Comparison of ENCODE assay signal across 8 cellular contexts in genomic region chr12:110501722-110502448, GRCh38. TPM values are rescaled to one million over a fixed set of nuclear protein-coding genes. Genes with fewer than 3 reads are reported as not detected.
A peak's percentile ranks its signal among the peaks of the same experiment; 100 is the strongest.
DNase-seq lines count a peak whose midpoint lies in the region; ATAC-seq and TF ChIP-seq lines count a peak whose summit lies in the region.

TSS of gene RAD9B (plus strand) at chr12:110502331. CDS start at chr12:110502338, 7 bp downstream.
TSS of gene VPS29 (minus strand) at chr12:110502111. CDS start at chr12:110502051, 60 bp downstream.

- H3K4me2 ChIP-seq in mammary epithelial cell (ENCODE audit: insufficient read depth, low read depth, low read length) = peak within 1 kb of the TSS; percentile 80

- TSS peak; percentile 73 for BruUV-seq in mammary epithelial cell (replicated peaks; lab: Mats Ljungman, UMichigan)

- H3K27ac ChIP-seq in AG04450 (ENCODE audit: low read depth, low read length) (peak within 1 kb of the TSS; percentile 77), WERI-Rb-1 (peak within 1 kb of the TSS; percentile 81), mammary epithelial cell (ENCODE audit: insufficient read depth, low read depth, low read length) (peak within 1 kb of the TSS; percentile 96), iPS-20b (ENCODE audit: low read length) (no peak within 1 kb of the TSS), skin epidermis (peak within 1 kb of the TSS; percentile 77 to 99 (median 95))

- H3K9me3 ChIP-seq in AG04450 (ENCODE audit: control insufficient read depth, insufficient read depth, low read length) = no peaks in the 10 kb centered on the region; the same call in 1 of the 2 replicates
- peaks cover 4% of the 10 kb centered on the region for H3K9me3 ChIP-seq in WERI-Rb-1 (ENCODE audit: severe bottlenecking)
- no peaks in the 10 kb centered on the region for H3K9me3 ChIP-seq in mammary epithelial cell (replicated peaks; ENCODE audit: insufficient read depth, low read length)
- H3K9me3 ChIP-seq in iPS-20b (ENCODE audit: insufficient read depth, low read depth, low read length) = peaks cover 6% of the 10 kb centered on the region; the same call in 1 of the 2 replicates

- WGBS in mammary epithelial cell (ENCODE audit: low coverage, missing lambda C conversion rate) = 7% methylated on average over 40 of the region's 55 CpGs

- H3K4me3 ChIP-seq in AG04450 (ENCODE audit: low read depth, low read length) (peak within 1 kb of the TSS; percentile 92), WERI-Rb-1 (ENCODE audit: low read depth, low read length) (peak within 1 kb of the TSS; percentile 87), mammary epithelial cell (replicated peaks in 1 of 3; ENCODE audit: insufficient read depth in 1 of 3, low read depth in 2 of 3, low read length in 3 of 3) (peak within 1 kb of the TSS; percentile 84 to 94 (median 92)), iPS-20b (ENCODE audit: low read length) (peak within 1 kb of the TSS; percentile 92), skin epidermis (peak within 1 kb of the TSS; percentile 62 to 99 (median 97))

- POLR2A ChIA-PET in AG04450 (lab: Yijun Ruan, JAX) = interaction anchor here (0.5 to 1.7 kb wide), 4 partner anchors 18 to 303 kb away, joined by 3 to 9 read pairs (median 6); partner anchors contain the start of genes FAM216A and GPN3

- TF ChIP-seq CTCF in AG04450 (IDR thresholded peaks at IDR 0.05; ENCODE audit: low read depth, low read length) (no peak), WERI-Rb-1 (IDR thresholded peaks at IDR 0.05; ENCODE audit: low read depth, low read length) (no peak), mammary epithelial cell (conservative IDR thresholded peaks at IDR 0.05 in 1 of 2, IDR thresholded peaks at IDR 0.05 in 1 of 2; ENCODE audit: extremely low read depth in 1 of 2, insufficient read depth in 1 of 2, low read depth in 1 of 2, low read length in 2 of 2) (no peak)

- H3K27me3 ChIP-seq in AG04450 (ENCODE audit: control insufficient read depth, insufficient read depth, low read length) (no peaks in the 10 kb centered on the region), WERI-Rb-1 (ENCODE audit: insufficient read depth, low read depth, severe bottlenecking) (no peaks in the 10 kb centered on the region), mammary epithelial cell (ENCODE audit: insufficient read depth, low read length) (no peaks in the 10 kb centered on the region), iPS-20b (ENCODE audit: insufficient read depth, low read length) (peaks cover 22% of the 10 kb centered on the region)

- H4K20me1 ChIP-seq in mammary epithelial cell (ENCODE audit: insufficient read depth, low read length) = no peaks in the 10 kb centered on the region

- ATAC-seq in GM18907 (IDR thresholded peaks at IDR 0.05; ENCODE audit: unreplicated experiment) (peak; percentile 93), HG03139 (IDR thresholded peaks at IDR 0.05; ENCODE audit: unreplicated experiment) (peak; percentile 75)

- H3K9ac ChIP-seq in mammary epithelial cell (ENCODE audit: insufficient read depth, low read length) (peak within 1 kb of the TSS; percentile 96), iPS-20b (ENCODE audit: low read depth, low read length) (peak within 1 kb of the TSS; percentile 82; the same call in 1 of the 2 replicates)

- H3K79me2 ChIP-seq in mammary epithelial cell (ENCODE audit: insufficient read depth, low read length) = peaks cover 47% of the 10 kb centered on the region

- CTCF ChIA-PET in AG04450 (lab: Charles Lee) (interaction anchor here (20.4 kb wide), 1 partner anchor 101 kb away, joined by 369 read pairs; no protein-coding TSS in a partner anchor), mammary epithelial cell (lab: Charles Lee; ENCODE audit: low non-redundant PET) (no interaction called here)

- peak within 1 kb of the TSS; percentile 89 for H2AFZ ChIP-seq in mammary epithelial cell (ENCODE audit: low read depth, low read length)

- H3K4me1 ChIP-seq in mammary epithelial cell (ENCODE audit: insufficient read depth, low read length) = peaks cover 17% of the 10 kb centered on the region
- no peaks in the 10 kb centered on the region for H3K4me1 ChIP-seq in iPS-20b (ENCODE audit: insufficient read depth, low read length)

- dilution Hi-C loops in mammary epithelial cell (cut with HindIII; ENCODE audit: low sequenced_read_pairs) = loop anchor here (5.0 kb wide), 1 partner anchor 35 kb away; the partner anchor contains the start of genes FAM216A and GPN3

- H3K36me3 ChIP-seq in WERI-Rb-1 (peaks cover 6% of the 10 kb centered on the region), mammary epithelial cell (ENCODE audit: insufficient read depth, low read length) (no peaks in the 10 kb centered on the region), iPS-20b (ENCODE audit: insufficient read depth, low read depth, low read length) (no peaks in the 10 kb centered on the region)

- DNase-seq in AG04450 (ENCODE audit: low read depth, low spot score) (peak; percentile 95), NCI-H2196 treated with DMSO at 0.1 percent for 48 hours (lab: John Stamatoyannopoulos, UW; ENCODE audit: unreplicated experiment) (peak; percentile 97), WERI-Rb-1 (peak; percentile 97), mammary epithelial cell (peak; percentile 99)

- intact Hi-C loops in mammary epithelial cell (cut with micrococcal nuclease) = loop anchor here (1.0 to 5.0 kb wide), 3 partner anchors 34 to 50 kb away; partner anchors contain the start of genes ARPC3, FAM216A and GPN3

- in situ Hi-C loops in mammary epithelial cell (cut with MboI; ENCODE audit: low sequenced_read_pairs in 2 of 2) = no loop called here

RNA-seq across cellular contexts. Expression of gene RAD9B, which starts in this region (rescaled TPM):
- polyA plus RNA-seq in AG04450 (2011; rRNA removed) (0.07 and 0.26 TPM in 2 replicates), mammary epithelial cell (0.27 TPM)
- polyA minus RNA-seq in AG04450 (2011; rRNA and poly(A)+ RNA removed) = 0.17 TPM in 1 of 2 replicates, not detected in the other
- 1 to 10 TPM; 1.1 to 2.5 TPM for total RNA-seq in mammary epithelial cell
- 0.57 TPM for polyA minus RNA-seq in mammary epithelial cell

RNA-seq across cellular contexts. Expression of gene VPS29, which starts in this region (rescaled TPM):
- 135 and 170 TPM in 2 replicates for polyA plus RNA-seq in AG04450 (2011; rRNA removed)
- polyA minus RNA-seq in AG04450 (2011; rRNA and poly(A)+ RNA removed) = 26.2 and 38.4 TPM in 2 replicates
- total RNA-seq in mammary epithelial cell = 100 to 1,000 TPM in 1 of 2 donors, 10 to 100 TPM in 1; 56.3 to 130 TPM
- polyA plus RNA-seq in mammary epithelial cell = 152 TPM
- polyA minus RNA-seq in mammary epithelial cell = 39.9 TPM
